1 cellular context compared by ENCODE assay signal in genomic region chr20:21125849-21126840, GRCh38.
A peak's percentile ranks its signal among the peaks of the same experiment; 100 is the strongest.
TF ChIP-seq lines count a peak whose summit lies in the region.

KIZ (plus strand) TSS chr20:21126082; CDS start chr20:21126116, 34 bp downstream.

TF ChIP-seq in WTC11, 78 proteins besides CTCF, POLR2A, EP300 and RAD21 (continued from another document):
- TF ChIP-seq ETV6 (CRISPR knock-in tag; IDR thresholded peaks at IDR 0.05) (no peak; the same call in 1 of the 2 replicates), FOXP1 (CRISPR knock-in tag; IDR thresholded peaks at IDR 0.05; ENCODE audit: borderline replicate concordance) (peak; percentile 57; the same call in 1 of the 2 replicates), KAT7 (CRISPR knock-in tag; IDR thresholded peaks at IDR 0.05; ENCODE audit: borderline replicate concordance) (peak; percentile 71; the same call in 1 of the 2 replicates), NR2C2 (CRISPR knock-in tag; IDR thresholded peaks at IDR 0.05) (no peak), IRF1 (CRISPR knock-in tag; IDR thresholded peaks at IDR 0.05) (no peak), NR3C1 (CRISPR knock-in tag; conservative IDR thresholded peaks at IDR 0.05; ENCODE audit: low read depth) (no peak), ESRRA (CRISPR knock-in tag; IDR thresholded peaks at IDR 0.05; ENCODE audit: borderline replicate concordance) (peak; percentile 32; the same call in 1 of the 2 replicates), SOX15 (CRISPR knock-in tag; IDR thresholded peaks at IDR 0.05) (no peak), ZNF423 (CRISPR knock-in tag; IDR thresholded peaks at IDR 0.05) (no peak), NR1H2 (CRISPR knock-in tag; IDR thresholded peaks at IDR 0.05) (no peak), RORB (CRISPR knock-in tag; IDR thresholded peaks at IDR 0.05) (no peak), ZNF532 (CRISPR knock-in tag; IDR thresholded peaks at IDR 0.05; ENCODE audit: borderline replicate concordance) (no peak), SP1 (CRISPR knock-in tag; conservative IDR thresholded peaks at IDR 0.05) (peak; percentile 95), GTF2I (CRISPR knock-in tag; conservative IDR thresholded peaks at IDR 0.05) (no peak), CBFB (CRISPR knock-in tag; IDR thresholded peaks at IDR 0.05; ENCODE audit: low read depth) (no peak), HMGXB4 (CRISPR knock-in tag; IDR thresholded peaks at IDR 0.05) (no peak; the same call in 1 of the 2 replicates), ZNF138 (CRISPR knock-in tag; conservative IDR thresholded peaks at IDR 0.05) (no peak), MAX (CRISPR knock-in tag; IDR thresholded peaks at IDR 0.05) (no peak), ZNF281 (CRISPR knock-in tag; IDR thresholded peaks at IDR 0.05) (no peak), SMAD3 (CRISPR knock-in tag; IDR thresholded peaks at IDR 0.05; ENCODE audit: borderline replicate concordance) (no peak), PRRX2 (CRISPR knock-in tag; IDR thresholded peaks at IDR 0.05) (no peak)
- TF ChIP-seq, protein P1, sequence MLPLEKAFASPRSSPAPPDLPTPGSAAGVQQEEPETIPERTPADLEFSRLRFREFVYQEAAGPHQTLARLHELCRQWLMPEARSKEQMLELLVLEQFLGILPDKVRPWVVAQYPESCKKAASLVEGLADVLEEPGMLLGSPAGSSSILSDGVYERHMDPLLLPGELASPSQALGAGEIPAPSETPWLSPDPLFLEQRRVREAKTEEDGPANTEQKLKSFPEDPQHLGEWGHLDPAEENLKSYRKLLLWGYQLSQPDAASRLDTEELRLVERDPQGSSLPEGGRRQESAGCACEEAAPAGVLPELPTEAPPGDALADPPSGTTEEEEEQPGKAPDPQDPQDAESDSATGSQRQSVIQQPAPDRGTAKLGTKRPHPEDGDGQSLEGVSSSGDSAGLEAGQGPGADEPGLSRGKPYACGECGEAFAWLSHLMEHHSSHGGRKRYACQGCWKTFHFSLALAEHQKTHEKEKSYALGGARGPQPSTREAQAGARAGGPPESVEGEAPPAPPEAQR (CRISPR knock-in tag; IDR thresholded peaks at IDR 0.05): no peak
- TF ChIP-seq, protein P2, sequence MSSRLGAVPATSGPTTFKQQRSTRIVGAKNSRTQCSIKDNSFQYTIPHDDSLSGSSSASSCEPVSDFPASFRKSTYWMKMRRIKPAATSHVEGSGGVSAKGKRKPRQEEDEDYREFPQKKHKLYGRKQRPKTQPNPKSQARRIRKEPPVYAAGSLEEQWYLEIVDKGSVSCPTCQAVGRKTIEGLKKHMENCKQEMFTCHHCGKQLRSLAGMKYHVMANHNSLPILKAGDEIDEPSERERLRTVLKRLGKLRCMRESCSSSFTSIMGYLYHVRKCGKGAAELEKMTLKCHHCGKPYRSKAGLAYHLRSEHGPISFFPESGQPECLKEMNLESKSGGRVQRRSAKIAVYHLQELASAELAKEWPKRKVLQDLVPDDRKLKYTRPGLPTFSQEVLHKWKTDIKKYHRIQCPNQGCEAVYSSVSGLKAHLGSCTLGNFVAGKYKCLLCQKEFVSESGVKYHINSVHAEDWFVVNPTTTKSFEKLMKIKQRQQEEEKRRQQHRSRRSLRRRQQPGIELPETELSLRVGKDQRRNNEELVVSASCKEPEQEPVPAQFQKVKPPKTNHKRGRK (CRISPR knock-in tag; IDR thresholded peaks at IDR 0.05; ENCODE audit: borderline replicate concordance): no peak
